Comparison of ENCODE assay signal across 19 cellular contexts in the genomic region with DNA sequence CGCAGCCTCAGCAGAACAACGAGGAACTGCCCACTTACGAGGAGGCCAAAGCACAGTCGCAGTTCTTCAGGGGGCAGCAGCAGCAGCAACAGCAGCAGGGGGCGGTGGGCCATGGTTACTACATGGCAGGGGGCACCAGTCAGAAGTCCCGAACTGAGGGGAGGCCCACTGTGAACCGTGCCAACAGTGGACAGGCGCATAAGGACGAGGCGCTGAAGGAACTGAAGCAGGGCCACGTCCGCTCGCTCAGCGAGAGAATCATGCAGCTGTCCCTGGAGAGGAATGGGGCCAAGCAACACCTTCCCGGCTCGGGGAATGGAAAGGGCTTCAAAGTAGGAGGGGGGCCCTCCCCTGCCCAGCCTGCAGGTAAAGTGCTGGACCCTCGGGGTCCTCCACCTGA. TPM values are rescaled to one million over a fixed set of nuclear protein-coding genes. Genes with fewer than 3 reads are reported as not detected.
A peak's percentile ranks its signal among the peaks of the same experiment; 100 is the strongest.
DNase-seq lines count a peak whose midpoint lies in the region; ATAC-seq and TF ChIP-seq lines count a peak whose summit lies in the region.
"Had no signal": no experiment of that assay in that cellular context is flagged by ENCODE, and none has a peak within 500 bp of the region (broad histone marks: within the 10 kb centered on the region; RNA-seq: fewer than 3 reads in every experiment).

No MANE protein-coding gene starts in this region.

- peaks cover 26% of the 10 kb centered on the region for H3K4me1 ChIP-seq in PC-3 (ENCODE audit: insufficient read depth, low read length)
- peaks cover 8% of the 10 kb centered on the region for H3K4me1 ChIP-seq in hepatocyte (ENCODE audit: insufficient read depth)
- peaks cover 68 to 89% (median 85%) of the 10 kb centered on the region in 3 donors for H3K4me1 ChIP-seq in skeletal muscle tissue (ENCODE audit: control insufficient read depth in 3 of 3, insufficient read depth in 3 of 3, low read length in 3 of 3)
- H3K4me1 ChIP-seq: HAP-1 had no signal

- DNase-seq in PC-3 (no peak), hepatocyte (ENCODE audit: low spot score) (no peak), caudate nucleus (lab: John Stamatoyannopoulos, UW) (no peak), mesenteric fat pad (ENCODE audit: low spot score) (no peak), NCI-H1436 treated with DMSO at 0.1 percent for 48 hours (lab: John Stamatoyannopoulos, UW) (no peak)
- DNase-seq: Calu3; CD4-positive, CD25-positive, alpha-beta regulatory T cell; DMS79; IMR-90; Karpas-422; NCI-H187 treated with DMSO at 0.1 percent for 48 hours; NCI-H69; OCI-M1 had no signal

- no peak overlapping the region for H2AFZ ChIP-seq in PC-3 (ENCODE audit: low read length)
- H2AFZ ChIP-seq in hepatocyte = no peak overlapping the region

- no peak overlapping the region for H3K9ac ChIP-seq in PC-3 (ENCODE audit: low read length)
- H3K9ac ChIP-seq in skeletal muscle tissue (ENCODE audit: low read depth in 1 of 3, low read length in 3 of 3) = peak overlapping the region in 1 of 3 donors; percentile 26

- H3K4me2 ChIP-seq in PC-3 (ENCODE audit: low read length) = no peak overlapping the region
- H3K4me2 ChIP-seq in hepatocyte = no peak overlapping the region

- no peaks in the 10 kb centered on the region for H3K9me3 ChIP-seq in PC-3 (ENCODE audit: low read length)
- no peaks in the 10 kb centered on the region for H3K9me3 ChIP-seq in hepatocyte (ENCODE audit: low read depth)
- no peaks in the 10 kb centered on the region for H3K9me3 ChIP-seq in skeletal muscle tissue (ENCODE audit: control insufficient read depth in 3 of 3, low read length in 3 of 3)
- H3K9me3 ChIP-seq: HAP-1, SJSA1 had no signal

- intact Hi-C loops in PC-3 (cut with micrococcal nuclease) = no loop called here

- TF ChIP-seq CTCF in C4-2B (conservative IDR thresholded peaks at IDR 0.05) = no peak
- no peak for TF ChIP-seq CTCF in PC-3 (conservative IDR thresholded peaks at IDR 0.05; ENCODE audit: low read depth, low read length)
- no peak for TF ChIP-seq CTCF in hepatocyte (IDR thresholded peaks at IDR 0.05; ENCODE audit: poor library complexity)

- 96% methylated on average over 17 of the region's 17 CpGs for WGBS in hepatocyte (ENCODE audit: low lambda C conversion rate, missing lambda C conversion rate)

- TSS peak; percentile 35 for BruUV-seq in PC-3 (replicated peaks; lab: Mats Ljungman, UMichigan)

- no peak overlapping the region for H3K4me3 ChIP-seq in PC-3 (ENCODE audit: low read length)
- H3K4me3 ChIP-seq in hepatocyte = no peak overlapping the region
- H3K4me3 ChIP-seq in skeletal muscle tissue (ENCODE audit: low read length in 3 of 3) = no peak overlapping the region
- H3K4me3 ChIP-seq: HAP-1, SJSA1 had no signal

- peak overlapping the region; percentile 78 for H3K27ac ChIP-seq in C4-2B
- H3K27ac ChIP-seq in PC-3 (ENCODE audit: low read length) = no peak overlapping the region
- peak overlapping the region; percentile 17 for H3K27ac ChIP-seq in hepatocyte
- peak overlapping the region; percentile 9 for H3K27ac ChIP-seq in skeletal muscle tissue (ENCODE audit: low read depth, low read length)
- no peak overlapping the region for H3K27ac ChIP-seq in caudate nucleus (ENCODE audit: low read depth, low read length)
- H3K27ac ChIP-seq: RWPE1, SJSA1 had no signal

- POLR2A ChIA-PET in PC-3 (lab: Charles Lee; ENCODE audit: unreplicated experiment) = no interaction called here

- CTCF ChIA-PET in PC-3 (lab: Charles Lee) = no interaction called here

- H3K9me2 ChIP-seq in PC-3 (replicated peaks; ENCODE audit: low read length) (no peaks in the 10 kb centered on the region), hepatocyte (replicated peaks; ENCODE audit: insufficient read depth) (no peaks in the 10 kb centered on the region)

- no peaks in the 10 kb centered on the region for H3K27me3 ChIP-seq in PC-3 (ENCODE audit: low read length)
- H3K27me3 ChIP-seq in hepatocyte = no peaks in the 10 kb centered on the region
- H3K27me3 ChIP-seq in skeletal muscle tissue (ENCODE audit: control insufficient read depth in 3 of 3, insufficient read depth in 3 of 3, low read length in 3 of 3) = no peaks in the 10 kb centered on the region
- H3K27me3 ChIP-seq: SJSA1 had no signal

- H3K79me2 ChIP-seq in PC-3 (ENCODE audit: low read length) = peaks cover 78% of the 10 kb centered on the region
- H3K79me2 ChIP-seq in hepatocyte = peaks cover 95% of the 10 kb centered on the region

- no peak for ATAC-seq in PC-3
- no peak for ATAC-seq in GM18907 (IDR thresholded peaks at IDR 0.05; ENCODE audit: unreplicated experiment)

- H4K20me1 ChIP-seq in PC-3 (ENCODE audit: low read length) (no peaks in the 10 kb centered on the region), hepatocyte (ENCODE audit: insufficient read depth, poor library complexity, severe bottlenecking) (peaks cover 31% of the 10 kb centered on the region)

- H3F3A ChIP-seq in PC-3 (ENCODE audit: low read length, unreplicated experiment) = peaks cover 6% of the 10 kb centered on the region

- H3K36me3 ChIP-seq in PC-3 (ENCODE audit: low read depth, low read length) (peaks cover 33% of the 10 kb centered on the region), hepatocyte (replicated peaks; ENCODE audit: insufficient read depth, low read depth) (no peaks in the 10 kb centered on the region), skeletal muscle tissue (ENCODE audit: control insufficient read depth in 3 of 3, insufficient read depth in 3 of 3, low read length in 3 of 3) (peaks cover 7 to 20% (median 13%) of the 10 kb centered on the region in 3 donors)
- H3K36me3 ChIP-seq: SJSA1 had no signal

RNA-seq across cellular contexts. Expression of gene AMOTL1, which starts 31.6 kb away (rescaled TPM):
- 32.6 and 37.9 TPM in 2 replicates for total RNA-seq in PC-3 (2014; rRNA removed)
- total RNA-seq in hepatocyte = 46.7 and 57.7 TPM in 2 replicates
- 22.1 and 23.8 TPM in 2 replicates for polyA plus RNA-seq in hepatocyte
- total RNA-seq in skeletal muscle tissue = 79.3 TPM
- 51.6 TPM for total RNA-seq in mesenteric fat pad

Comparison
In these comparisons a context has a peak if more than half of its experiments do, and no peak if none do; other contexts are left out.
1. H3K27ac ChIP-seq: peak in C4-2B (single experiment), hepatocyte (single experiment) and skeletal muscle tissue (single experiment); none in PC-3 (single experiment) and caudate nucleus (single experiment).